ENCODE assay signal across 1 cellular context in genomic region chrX:24204331-24204730, GRCh38.
TF ChIP-seq lines count a peak whose summit lies in the region.

No MANE protein-coding gene starts in this region.

TF ChIP-seq in GM23338, 12 proteins besides CTCF, POLR2A, EP300 and RAD21 (continued from another document):
- TF ChIP-seq POLR2AphosphoS5 (IDR thresholded peaks at IDR 0.05; ENCODE audit: low read depth): no peak
- no peak for TF ChIP-seq JUNB (IDR thresholded peaks at IDR 0.05; ENCODE audit: unreplicated experiment)
- no peak for TF ChIP-seq ZNF114 (CRISPR knock-in tag; IDR thresholded peaks at IDR 0.05)
- TF ChIP-seq EZH2 (IDR thresholded peaks at IDR 0.05; ENCODE audit: low read depth, unreplicated experiment): no peak
- no peak for TF ChIP-seq REST (IDR thresholded peaks at IDR 0.05; ENCODE audit: unreplicated experiment)
- TF ChIP-seq EZH2phosphoT487 (IDR thresholded peaks at IDR 0.05; ENCODE audit: unreplicated experiment): no peak
